Comparison of ENCODE assay signal across 6 cellular contexts in the genomic region with DNA sequence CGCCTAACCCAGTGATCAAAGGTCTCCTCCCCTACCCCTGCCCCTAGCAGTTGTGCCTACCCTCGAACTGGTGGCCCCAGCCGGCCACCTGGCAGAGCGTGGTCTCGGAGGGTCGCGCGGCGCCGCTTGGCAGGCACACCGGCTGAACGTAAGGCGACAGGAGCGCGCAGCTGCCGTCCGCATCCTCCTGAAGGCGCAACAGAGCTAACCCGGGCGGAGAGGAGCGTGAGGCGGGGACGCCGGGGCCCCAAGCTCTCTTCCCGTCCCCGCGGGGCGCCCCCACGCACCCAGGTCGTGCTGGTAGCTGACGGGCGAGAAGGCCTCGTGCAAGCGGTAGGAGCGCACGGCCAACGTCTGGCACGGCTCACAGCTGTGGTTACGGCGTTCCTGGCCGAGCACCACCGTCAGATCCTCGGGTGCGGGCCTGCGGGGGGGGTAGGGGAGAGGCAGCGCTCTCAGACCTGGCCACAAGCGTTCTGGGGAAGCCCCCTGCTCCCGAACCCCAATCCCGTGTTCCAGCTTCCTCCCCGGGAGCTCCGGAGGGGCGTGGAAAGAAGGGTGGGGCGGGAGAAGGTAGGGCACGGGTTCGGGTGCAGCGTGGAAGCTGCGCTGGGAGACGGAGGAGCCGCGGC. TPM values are rescaled to one million over a fixed set of nuclear protein-coding genes. Genes with fewer than 3 reads are reported as not detected.
A peak's percentile ranks its signal among the peaks of the same experiment; 100 is the strongest.
DNase-seq lines count a peak whose midpoint lies in the region; ATAC-seq and TF ChIP-seq lines count a peak whose summit lies in the region.

No MANE protein-coding gene starts in this region.

- H3K9me3 ChIP-seq in heart right ventricle (no peaks in the 10 kb centered on the region), MG63 (no peaks in the 10 kb centered on the region), ascending aorta (no peaks in the 10 kb centered on the region)

- no peak overlapping the region for H3K27ac Mint-ChIP-seq in natural killer cell treated with Interleukin-12 subunit alpha and Interleukin-12 subunit beta and Interleukin-15 and Interleukin-18, amount 100 ng/mL, for 72 hours

- intact Hi-C loops in heart right ventricle (cut with DNase I) = loop anchor here in 2 of 10 donors (1.0 to 5.0 kb wide), 2 partner anchors 47 to 49 kb away; no protein-coding TSS in a partner anchor
- intact Hi-C loops in Right ventricle myocardium superior (cut with DNase I) = loop anchor here (2.0 kb wide), 1 partner anchor 51 kb away; no protein-coding TSS in a partner anchor
- intact Hi-C loops in ascending aorta (cut with DNase I) = no loop called here

- H3K27ac ChIP-seq in heart right ventricle (peak overlapping the region in 1 of 10 donors; percentile 28), ascending aorta (no peak overlapping the region)

- H3K27me3 Mint-ChIP-seq in natural killer cell treated with Interleukin-12 subunit alpha and Interleukin-12 subunit beta and Interleukin-15 and Interleukin-18, amount 100 ng/mL, for 72 hours = peaks cover 10 to 13% of the 10 kb centered on the region in 2 donors

- H3K4me3 ChIP-seq in heart right ventricle (peak overlapping the region; percentile 28 to 64 (median 58)), MG63 (peak overlapping the region; percentile 45), ascending aorta (peak overlapping the region; percentile 52 to 85)

- ATAC-seq in heart right ventricle (peak in 1 of 8 donors; percentile 21), Right ventricle myocardium superior (ENCODE audit: poor library complexity) (no peak)
- ATAC-seq in natural killer cell treated with Interleukin-12 subunit alpha and Interleukin-12 subunit beta and Interleukin-15 and Interleukin-18, amount 100 ng/mL, for 72 hours = peak; percentile 10 to 26

- no peaks in the 10 kb centered on the region for H3K36me3 Mint-ChIP-seq in natural killer cell treated with Interleukin-12 subunit alpha and Interleukin-12 subunit beta and Interleukin-15 and Interleukin-18, amount 100 ng/mL, for 72 hours

- TF ChIP-seq CTCF in heart right ventricle (IDR thresholded peaks at IDR 0.05) (no peak), ascending aorta (IDR thresholded peaks at IDR 0.05) (no peak)

- peaks cover 35 to 36% of the 10 kb centered on the region in 2 donors for H3K4me1 Mint-ChIP-seq in natural killer cell treated with Interleukin-12 subunit alpha and Interleukin-12 subunit beta and Interleukin-15 and Interleukin-18, amount 100 ng/mL, for 72 hours (ENCODE audit: low read depth in 2 of 2)

- peak overlapping the region; percentile 68 for H3K4me3 Mint-ChIP-seq in natural killer cell treated with Interleukin-12 subunit alpha and Interleukin-12 subunit beta and Interleukin-15 and Interleukin-18, amount 100 ng/mL, for 72 hours

- 2% methylated on average over 58 to 60 of the region's 60 CpGs for WGBS in heart right ventricle, 2 donors

- H3K9me3 Mint-ChIP-seq in natural killer cell treated with Interleukin-12 subunit alpha and Interleukin-12 subunit beta and Interleukin-15 and Interleukin-18, amount 100 ng/mL, for 72 hours = no peaks in the 10 kb centered on the region

- H3K27me3 ChIP-seq in heart right ventricle = peaks cover 35 to 82% (median 66%) of the 10 kb centered on the region in 7 donors
- H3K27me3 ChIP-seq in MG63 = peaks cover 35% of the 10 kb centered on the region
- H3K27me3 ChIP-seq in ascending aorta = peaks cover 41% of the 10 kb centered on the region

- H3K4me1 ChIP-seq in heart right ventricle (peaks cover 20 to 56% (median 35%) of the 10 kb centered on the region in 9 donors), ascending aorta (peaks cover 17 to 24% of the 10 kb centered on the region in 2 donors)

- H3K36me3 ChIP-seq in heart right ventricle (no peaks in the 10 kb centered on the region), MG63 (no peaks in the 10 kb centered on the region), ascending aorta (no peaks in the 10 kb centered on the region)

- no peak for DNase-seq in heart right ventricle
- no peak for DNase-seq in Right ventricle myocardium superior
- DNase-seq in MG63 = no peak
- no peak for DNase-seq in ascending aorta (ENCODE audit: low spot score in 2 of 2)
- no peak for DNase-seq in natural killer cell treated with Interleukin-12 subunit alpha and Interleukin-12 subunit beta and Interleukin-15 and Interleukin-18, amount 100 ng/mL, for 72 hours (ENCODE audit: low spot score)
- no peak for DNase-seq in amniotic stem cell (lab: John Stamatoyannopoulos, UW)

RNA-seq across cellular contexts. Expression of gene PFN3, which starts 2.8 kb away (rescaled TPM):
- total RNA-seq in heart right ventricle (not detected), Right ventricle myocardium superior (not detected), ascending aorta (not detected)
- polyA plus RNA-seq in heart right ventricle = not detected
- total RNA-seq in MG63 (2014; rRNA removed; shearing (Covaris generic); ENCODE audit: low replicate concordance) = not detected in 2 replicates
- not detected for total RNA-seq in natural killer cell treated with Interleukin-12 subunit alpha and Interleukin-12 subunit beta and Interleukin-15 and Interleukin-18, amount 100 ng/mL, for 72 hours

RNA-seq across cellular contexts. Expression of gene F12, which starts 6.1 kb away (rescaled TPM):
- total RNA-seq in heart right ventricle = under 1 TPM in 1 of 10 donors, not detected in 9; 0.25 TPM
- under 1 TPM; 0.28 to 0.37 TPM for polyA plus RNA-seq in heart right ventricle
- not detected for total RNA-seq in Right ventricle myocardium superior
- total RNA-seq in MG63 (2014; rRNA removed; shearing (Covaris generic); ENCODE audit: low replicate concordance) = 1.3 and 2.3 TPM in 2 replicates
- total RNA-seq in ascending aorta = not detected
- total RNA-seq in natural killer cell treated with Interleukin-12 subunit alpha and Interleukin-12 subunit beta and Interleukin-15 and Interleukin-18, amount 100 ng/mL, for 72 hours = under 1 TPM in 1 of 2 donors, not detected in 1; 0.45 TPM

RNA-seq across cellular contexts. Expression of gene SLC34A1, which starts 19.1 kb away (rescaled TPM):
- total RNA-seq in heart right ventricle (under 1 TPM in 1 of 10 donors, not detected in 9; 0.12 TPM), Right ventricle myocardium superior (not detected), ascending aorta (not detected)
- polyA plus RNA-seq in heart right ventricle = not detected
- total RNA-seq in MG63 (2014; rRNA removed; shearing (Covaris generic); ENCODE audit: low replicate concordance) = not detected in 2 replicates
- not detected for total RNA-seq in natural killer cell treated with Interleukin-12 subunit alpha and Interleukin-12 subunit beta and Interleukin-15 and Interleukin-18, amount 100 ng/mL, for 72 hours

RNA-seq across cellular contexts. Expression of gene GRK6, which starts 23.2 kb away (rescaled TPM):
- total RNA-seq in heart right ventricle (10 to 100 TPM; 11.8 to 21.2 (median 15.2) TPM), Right ventricle myocardium superior (16.0 TPM), ascending aorta (20.6 TPM)
- 10 to 100 TPM in 1 of 2 donors, 1 to 10 TPM in 1; 6.7 to 22.9 TPM for polyA plus RNA-seq in heart right ventricle
- 62.4 and 127 TPM in 2 replicates for total RNA-seq in MG63 (2014; rRNA removed; shearing (Covaris generic); ENCODE audit: low replicate concordance)
- total RNA-seq in natural killer cell treated with Interleukin-12 subunit alpha and Interleukin-12 subunit beta and Interleukin-15 and Interleukin-18, amount 100 ng/mL, for 72 hours = 100 to 1,000 TPM in 1 of 2 donors, 10 to 100 TPM in 1; 58.1 to 113 TPM

RNA-seq across cellular contexts. Expression of gene PRR7, which starts 43.3 kb away (rescaled TPM):
- 1 to 10 TPM in 9 of 10 donors, under 1 TPM in 1; 0.97 to 2.9 (median 1.9) TPM for total RNA-seq in heart right ventricle
- polyA plus RNA-seq in heart right ventricle = 1 to 10 TPM; 1.8 to 2.7 TPM
- total RNA-seq in Right ventricle myocardium superior = 0.59 TPM
- 61.4 and 68.2 TPM in 2 replicates for total RNA-seq in MG63 (2014; rRNA removed; shearing (Covaris generic); ENCODE audit: low replicate concordance)
- total RNA-seq in ascending aorta = 18.1 TPM
- total RNA-seq in natural killer cell treated with Interleukin-12 subunit alpha and Interleukin-12 subunit beta and Interleukin-15 and Interleukin-18, amount 100 ng/mL, for 72 hours = 1 to 10 TPM in 1 of 2 donors, under 1 TPM in 1; 0.83 to 2.6 TPM
